1 cellular context compared by ENCODE assay signal in genomic region chr22:46636221-46637002, GRCh38.
TF ChIP-seq lines count a peak whose summit lies in the region.

No MANE protein-coding gene starts in this region.

TF ChIP-seq in HCT116, 20 proteins besides CTCF, POLR2A, EP300 and RAD21 (continued from another document):
- TF ChIP-seq REST (IDR thresholded peaks at IDR 0.05; ENCODE audit: low read depth) = no peak
- no peak for TF ChIP-seq POLR2AphosphoS5 (IDR thresholded peaks at IDR 0.05; ENCODE audit: low read depth, low read length)
- no peak for TF ChIP-seq CBX3 (IDR thresholded peaks at IDR 0.05; ENCODE audit: low read depth)
- no peak for TF ChIP-seq EZH2phosphoT487 (IDR thresholded peaks at IDR 0.05; ENCODE audit: borderline replicate concordance)
- no peak for TF ChIP-seq TCF7L2 (IDR thresholded peaks at IDR 0.05; ENCODE audit: borderline replicate concordance, extremely low read depth, insufficient read depth, insufficient read length)
- TF ChIP-seq ZBTB33 (IDR thresholded peaks at IDR 0.05; ENCODE audit: extremely low read depth, insufficient replicate concordance, low read length) = no peak
- TF ChIP-seq ZFX (IDR thresholded peaks at IDR 0.05) = no peak
- TF ChIP-seq EZH2 (IDR thresholded peaks at IDR 0.05) = no peak
- TF ChIP-seq ELF1 (IDR thresholded peaks at IDR 0.05; ENCODE audit: borderline replicate concordance, low read depth) = no peak
- no peak for TF ChIP-seq YY1 (IDR thresholded peaks at IDR 0.05; ENCODE audit: extremely low read depth, insufficient replicate concordance, low read depth, low read length)
- no peak for TF ChIP-seq JUND (IDR thresholded peaks at IDR 0.05)
- no peak for TF ChIP-seq FOSL1 (IDR thresholded peaks at IDR 0.05; ENCODE audit: low read depth)
- TF ChIP-seq ATF3 (IDR thresholded peaks at IDR 0.05) = no peak
- TF ChIP-seq SIN3A (IDR thresholded peaks at IDR 0.05; ENCODE audit: low read depth) = no peak
- no peak for TF ChIP-seq SRF (IDR thresholded peaks at IDR 0.05; ENCODE audit: low read depth)
- no peak for TF ChIP-seq ZNF274 (IDR thresholded peaks at IDR 0.05; ENCODE audit: low read depth, low read length)
- no peak for TF ChIP-seq CEBPB (IDR thresholded peaks at IDR 0.05; ENCODE audit: low read depth)
